In the genomic region with DNA sequence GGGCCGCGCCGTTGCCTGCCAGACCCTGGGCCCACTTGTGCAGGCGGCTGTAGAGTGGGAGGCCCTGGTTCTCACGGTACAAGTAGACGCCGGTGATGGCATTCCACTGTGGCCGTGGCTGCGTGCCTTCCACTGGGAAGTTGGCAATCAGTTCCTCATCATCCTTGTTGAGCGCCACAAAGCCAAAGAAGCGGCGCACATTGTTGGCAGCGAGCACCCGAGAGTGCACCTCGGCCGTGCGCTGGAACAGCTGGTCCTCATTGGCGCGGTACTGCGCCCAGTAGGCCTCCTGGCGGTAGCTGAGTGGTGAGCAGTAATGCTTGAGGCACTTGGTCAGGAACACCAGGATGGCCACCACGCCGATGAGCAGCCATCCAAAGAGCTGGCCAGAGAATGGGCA, we compare ENCODE assay signal across 13 cellular contexts. TPM values are rescaled to one million over a fixed set of nuclear protein-coding genes. Genes with fewer than 3 reads are reported as not detected.
DNase-seq lines count a peak whose midpoint lies in the region; ATAC-seq, FAIRE-seq and TF ChIP-seq lines count a peak whose summit lies in the region.
"Had no signal": no experiment of that assay in that cellular context is flagged by ENCODE, and none has a peak within 500 bp of the region (broad histone marks: within the 10 kb centered on the region; RNA-seq: fewer than 3 reads in every experiment).

No MANE protein-coding gene starts in this region.

- H3K27me3 ChIP-seq in HepG2 (ENCODE audit: control insufficient read depth in 1 of 2, insufficient read depth in 2 of 2, low read length in 2 of 2): peaks cover 2 to 11% of the 10 kb centered on the region in 2 experiments; a peak in 3 of 5 replicates
- no peaks in the 10 kb centered on the region for H3K27me3 ChIP-seq in right lobe of liver
- H3K27me3 ChIP-seq in mesenchymal stem cell (ENCODE audit: control insufficient read depth in 1 of 2, insufficient read depth in 1 of 2, low read length in 2 of 2): no peaks in the 10 kb centered on the region
- H3K27me3 ChIP-seq in vagina: no peaks in the 10 kb centered on the region
- H3K27me3 ChIP-seq: MG63, SJCRH30 had no signal

- DNase-seq in HepG2 (ENCODE audit: low spot score) (no peak), right lobe of liver (no peak), mesenchymal stem cell (no peak), vagina (ENCODE audit: extremely low spot score in 2 of 2) (no peak), lower leg skin (ENCODE audit: low spot score in 2 of 2) (no peak)
- DNase-seq in activated effector memory CD4-positive, alpha-beta T cell treated with anti-CD3 and anti-CD28 coated beads, Interleukin-2, amount 50 U/mL, for 16 hours: no peak
- DNase-seq: activated CD8-positive, alpha-beta memory T cell treated with anti-CD3 and anti-CD28 coated beads, Interleukin-2, amount 10 ng/mL, durations not matched to agents 7 days and 5 days; DMS53; MG63; NK-92 treated with Interleukin-12 subunit alpha and Interleukin-12 subunit beta, amount 100 ng/mL, for 24 hours; SJCRH30 had no signal

- no peak overlapping the region for H2AK5ac ChIP-seq in mesenchymal stem cell (ENCODE audit: low read length, severe bottlenecking)

- ATAC-seq in HepG2 (no peak), right lobe of liver (no peak)
- ATAC-seq: activated CD8-positive, alpha-beta memory T cell treated with anti-CD3 and anti-CD28 coated beads, Interleukin-2, amount 10 ng/mL, durations not matched to agents 7 days and 5 days; activated naive CD4-positive, alpha-beta T cell treated with anti-CD3 and anti-CD28 coated beads, Interleukin-2, amount 50 U/mL, for 72 hours had no signal

- H2BK15ac ChIP-seq in mesenchymal stem cell (ENCODE audit: low read depth, poor library complexity, severe bottlenecking): no peak overlapping the region

- peak overlapping the region; percentile 28 for H4K91ac ChIP-seq in mesenchymal stem cell (ENCODE audit: low read length)

- no peak overlapping the region for H3K23ac ChIP-seq in mesenchymal stem cell (ENCODE audit: low read length in 2 of 2)

- H3K4ac ChIP-seq in mesenchymal stem cell (ENCODE audit: low read depth in 1 of 2, low read length in 2 of 2): no peak overlapping the region

- in situ Hi-C loops in HepG2 (cut with HindIII; ENCODE audit: extremely low pct_ligation_motif_present, low pct_unique_long_range_greater_than_20kb): no loop called here

- BruUV-seq in HepG2 (replicated peaks; lab: Mats Ljungman, UMichigan): no TSS peak

- no peak overlapping the region for H3K4me3 ChIP-seq in HepG2 (replicated peaks in 1 of 3; ENCODE audit: insufficient read depth in 1 of 3, low read depth in 2 of 3, low read length in 3 of 3)
- no peak overlapping the region for H3K4me3 ChIP-seq in right lobe of liver
- H3K4me3 ChIP-seq in mesenchymal stem cell (ENCODE audit: insufficient read depth in 1 of 2, low read depth in 1 of 2, low read length in 2 of 2): peak overlapping the region in 1 of 2 experiments; percentile 40
- peak overlapping the region in 1 of 2 donors; percentile 6 for H3K4me3 ChIP-seq in vagina
- no peak overlapping the region for H3K4me3 ChIP-seq in lower leg skin (ENCODE audit: low read depth, poor library complexity, severe bottlenecking)
- H3K4me3 ChIP-seq: MG63, SJCRH30 had no signal

- H3K9me3 ChIP-seq in HepG2 (ENCODE audit: low read length): no peaks in the 10 kb centered on the region
- no peaks in the 10 kb centered on the region for H3K9me3 ChIP-seq in right lobe of liver
- H3K9me3 ChIP-seq in mesenchymal stem cell (ENCODE audit: control insufficient read depth, low read length): no peaks in the 10 kb centered on the region
- no peaks in the 10 kb centered on the region for H3K9me3 ChIP-seq in vagina
- H3K9me3 ChIP-seq: MG63, SJCRH30 had no signal

- intact Hi-C loops in HepG2 (cut with micrococcal nuclease; ENCODE audit: unreplicated experiment): no loop called here
- intact Hi-C loops in right lobe of liver (cut with DNase I): no loop called here
- intact Hi-C loops in vagina (cut with DNase I): no loop called here
- intact Hi-C loops in lower leg skin (cut with DNase I; ENCODE audit: low total_unique reads): no loop called here

- H2AFZ ChIP-seq in HepG2 (ENCODE audit: low read length): no peak overlapping the region
- no peak overlapping the region for H2AFZ ChIP-seq in mesenchymal stem cell (ENCODE audit: low read depth, low read length)

- WGBS in HepG2 (ENCODE audit: low lambda C conversion rate): 95% methylated on average over 10 of the region's 23 CpGs
- no CpG with 5 or more reads among the region's 23 CpGs for WGBS in right lobe of liver (ENCODE audit: insufficient coverage, low coverage, low lambda C conversion rate, missing lambda C conversion rate)
- 98% methylated on average over 23 of the region's 23 CpGs for WGBS in mesenchymal stem cell
- 90 to 91% methylated on average over 19 to 23 of the region's 23 CpGs for WGBS in lower leg skin, 2 donors

- peaks cover 8% of the 10 kb centered on the region for H3K79me1 ChIP-seq in mesenchymal stem cell (replicated peaks; ENCODE audit: low read length, poor library complexity, severe bottlenecking)

- no peak overlapping the region for H4K8ac ChIP-seq in mesenchymal stem cell (ENCODE audit: low read length)

- CTCF ChIA-PET in HepG2 (lab: Yijun Ruan, JAX; ENCODE audit: low intra/inter-chr PET ratio, low total read pairs): no interaction called here

- FAIRE-seq in HepG2 (lab: Jason Lieb, UNC): no peak

- TF ChIP-seq CTCF in HepG2 (CRISPR knock-in tag; IDR thresholded peaks at IDR 0.05) (no peak), right lobe of liver (IDR thresholded peaks at IDR 0.05) (no peak), vagina (IDR thresholded peaks at IDR 0.05) (no peak), lower leg skin (IDR thresholded peaks at IDR 0.05) (no peak)

- TF ChIP-seq POLR2A in HepG2 (IDR thresholded peaks at IDR 0.05; ENCODE audit: insufficient read depth in 1 of 2, low read depth in 2 of 2, low read length in 2 of 2) (no peak), right lobe of liver (IDR thresholded peaks at IDR 0.05) (no peak), vagina (IDR thresholded peaks at IDR 0.05) (no peak), lower leg skin (IDR thresholded peaks at IDR 0.05) (no peak)

- H3K14ac ChIP-seq in mesenchymal stem cell (ENCODE audit: low read length in 2 of 2): no peak overlapping the region

- H3K36me3 ChIP-seq in HepG2 (replicated peaks in 1 of 2; ENCODE audit: control insufficient read depth in 1 of 2, insufficient read depth in 2 of 2, low read length in 2 of 2): peaks cover 19 to 39% of the 10 kb centered on the region in 2 experiments; a peak in 4 of 5 replicates
- peaks cover 0 to 46% (median 25%) of the 10 kb centered on the region in 4 donors for H3K36me3 ChIP-seq in right lobe of liver
- peaks cover 68 to 73% of the 10 kb centered on the region in 2 experiments for H3K36me3 ChIP-seq in mesenchymal stem cell (ENCODE audit: control insufficient read depth in 1 of 2, insufficient read depth in 2 of 2, low read depth in 1 of 2, low read length in 2 of 2)
- H3K36me3 ChIP-seq in vagina: peaks cover 0 to 67% of the 10 kb centered on the region in 2 donors

- TF ChIP-seq RAD21 in HepG2 (CRISPR knock-in tag; IDR thresholded peaks at IDR 0.05): no peak

- H3K4me2 ChIP-seq in HepG2 (ENCODE audit: low read depth, low read length): no peak overlapping the region
- H3K4me2 ChIP-seq in mesenchymal stem cell (ENCODE audit: low read length, poor library complexity, severe bottlenecking): no peak overlapping the region

- no peaks in the 10 kb centered on the region for H4K20me1 ChIP-seq in HepG2 (ENCODE audit: insufficient read depth, low read length)

- no peaks in the 10 kb centered on the region for H3K79me2 ChIP-seq in HepG2 (ENCODE audit: insufficient read depth, low read length)

- H3K27ac ChIP-seq in HepG2 (ENCODE audit: extremely low read length, insufficient read depth, low read length): no peak overlapping the region
- no peak overlapping the region for H3K27ac ChIP-seq in right lobe of liver
- no peak overlapping the region for H3K27ac ChIP-seq in mesenchymal stem cell (ENCODE audit: low read length, poor library complexity, severe bottlenecking)
- H3K27ac ChIP-seq in vagina: peak overlapping the region; percentile 89
- H3K27ac ChIP-seq: SJCRH30 had no signal

- TF ChIP-seq EP300 in HepG2 (IDR thresholded peaks at IDR 0.05; ENCODE audit: low read depth in 2 of 2, low read length in 2 of 2) (no peak), HepG2 (CRISPR knock-in tag; IDR thresholded peaks at IDR 0.05; ENCODE audit: borderline replicate concordance) (no peak)

- H2BK5ac ChIP-seq in mesenchymal stem cell (ENCODE audit: low read depth, low read length, poor library complexity, severe bottlenecking): no peak overlapping the region

- H3K4me1 ChIP-seq in HepG2 (ENCODE audit: insufficient read depth, low read length) (peaks cover 5% of the 10 kb centered on the region; the same call in 1 of the 2 replicates), right lobe of liver (no peaks in the 10 kb centered on the region), mesenchymal stem cell (ENCODE audit: control insufficient read depth, insufficient read depth, low read depth, low read length) (peaks cover 15% of the 10 kb centered on the region), vagina (peaks cover 77% of the 10 kb centered on the region)
- H3K4me1 ChIP-seq: SJCRH30 had no signal

- no peak overlapping the region for H3K18ac ChIP-seq in mesenchymal stem cell (ENCODE audit: low read depth in 1 of 2, low read length in 2 of 2)

- H3K9ac ChIP-seq in HepG2 (ENCODE audit: insufficient read depth, low read depth, low read length): no peak overlapping the region
- H3K9ac ChIP-seq in mesenchymal stem cell (ENCODE audit: low read length): peak overlapping the region; percentile 47

- POLR2A ChIA-PET in HepG2 (lab: Yijun Ruan, JAX): no interaction called here

- H2BK12ac ChIP-seq in mesenchymal stem cell (ENCODE audit: low read length in 2 of 2): no peak overlapping the region

- no peak overlapping the region for H2BK120ac ChIP-seq in mesenchymal stem cell (ENCODE audit: low read depth, low read length)

RNA-seq across cellular contexts. Expression of gene CALHM2, which starts 5.0 kb away (rescaled TPM):
- total RNA-seq in HepG2 (2016; rRNA removed; fragmentation: Illumina TruSeq; extraction: Trizol): not detected in 2 replicates
- total RNA-seq in HepG2 (2016; cell fraction: cytosol; rRNA removed; fragmentation: Illumina TruSeq; extraction: Trizol; ENCODE audit: low read depth): not detected in 2 replicates
- total RNA-seq in HepG2 (2016; cell fraction: insoluble cytoplasmic fraction; rRNA removed; fragmentation: Illumina TruSeq; extraction: Trizol): 0.06 TPM in 1 of 2 replicates, not detected in the other
- 0.10 TPM in 1 of 2 replicates, not detected in the other for total RNA-seq in HepG2 (2016; cell fraction: membrane; rRNA removed; fragmentation: Illumina TruSeq; extraction: Trizol)
- not detected in 2 replicates for total RNA-seq in HepG2 (2016; cell fraction: nucleus; rRNA removed; fragmentation: Illumina TruSeq; extraction: Trizol)
- polyA plus RNA-seq in HepG2 (2011; rRNA removed): 0.15 TPM in 1 of 2 replicates, not detected in the other
- 0.09 and 0.15 TPM in 2 replicates for polyA plus RNA-seq in HepG2 (2011; cell fraction: cytosol; rRNA removed)
- polyA plus RNA-seq in HepG2 (2011; cell fraction: nucleus; rRNA removed): 0.09 and 0.19 TPM in 2 replicates
- polyA plus RNA-seq in HepG2 (2012): 0.24 and 0.43 TPM in 2 replicates
- not detected in 2 replicates for polyA plus RNA-seq in HepG2 (2016; cell fraction: cytosol; fragmentation: Illumina TruSeq; extraction: Trizol; ENCODE audit: low read depth)
- not detected in 2 replicates for polyA plus RNA-seq in HepG2 (2016; cell fraction: insoluble cytoplasmic fraction; fragmentation: Illumina TruSeq; extraction: Trizol; ENCODE audit: low read depth)
- polyA plus RNA-seq in HepG2 (2016; cell fraction: membrane; fragmentation: Illumina TruSeq; extraction: Trizol; ENCODE audit: low read depth): 0.17 TPM in 1 of 2 replicates, not detected in the other
- not detected in 2 replicates for polyA plus RNA-seq in HepG2 (2016; cell fraction: nucleus; fragmentation: Illumina TruSeq; extraction: Trizol; ENCODE audit: insufficient read depth, low read depth)
- polyA minus RNA-seq in HepG2 (2011; rRNA and poly(A)+ RNA removed; ENCODE audit: low replicate concordance): 0.24 and 3.0 TPM in 2 replicates
- not detected in 2 replicates for polyA minus RNA-seq in HepG2 (2011; cell fraction: cytosol; rRNA and poly(A)+ RNA removed)
- not detected in 2 replicates for polyA minus RNA-seq in HepG2 (2011; cell fraction: nucleus; rRNA and poly(A)+ RNA removed)
- 1 to 10 TPM; 2.3 to 5.7 (median 3.7) TPM for total RNA-seq in right lobe of liver
- 8.7 TPM for polyA plus RNA-seq in mesenchymal stem cell (2013, experiment 1 of 2)
- polyA plus RNA-seq in mesenchymal stem cell (2013, experiment 2 of 2): 8.2 TPM
- 94.3 TPM for total RNA-seq in vagina
- 10 to 100 TPM; 13.8 to 37.2 (median 15.4) TPM for total RNA-seq in lower leg skin

RNA-seq across cellular contexts. Expression of gene CALHM1, which starts 11.5 kb away (rescaled TPM):
- total RNA-seq in HepG2 (2016; rRNA removed; fragmentation: Illumina TruSeq; extraction: Trizol): 0.04 TPM in 1 of 2 replicates, not detected in the other
- not detected in 2 replicates for total RNA-seq in HepG2 (2016; cell fraction: cytosol; rRNA removed; fragmentation: Illumina TruSeq; extraction: Trizol; ENCODE audit: low read depth)
- total RNA-seq in HepG2 (2016; cell fraction: insoluble cytoplasmic fraction; rRNA removed; fragmentation: Illumina TruSeq; extraction: Trizol): 0.06 TPM in 1 of 2 replicates, not detected in the other
- not detected in 2 replicates for total RNA-seq in HepG2 (2016; cell fraction: membrane; rRNA removed; fragmentation: Illumina TruSeq; extraction: Trizol)
- total RNA-seq in HepG2 (2016; cell fraction: nucleus; rRNA removed; fragmentation: Illumina TruSeq; extraction: Trizol): not detected in 2 replicates
- not detected in 2 replicates for polyA plus RNA-seq in HepG2 (2011; rRNA removed)
- not detected in 2 replicates for polyA plus RNA-seq in HepG2 (2011; cell fraction: cytosol; rRNA removed)
- polyA plus RNA-seq in HepG2 (2011; cell fraction: nucleus; rRNA removed): not detected in 2 replicates
- not detected in 2 replicates for polyA plus RNA-seq in HepG2 (2012)
- not detected in 2 replicates for polyA plus RNA-seq in HepG2 (2016; cell fraction: cytosol; fragmentation: Illumina TruSeq; extraction: Trizol; ENCODE audit: low read depth)
- not detected in 2 replicates for polyA plus RNA-seq in HepG2 (2016; cell fraction: insoluble cytoplasmic fraction; fragmentation: Illumina TruSeq; extraction: Trizol; ENCODE audit: low read depth)
- polyA plus RNA-seq in HepG2 (2016; cell fraction: membrane; fragmentation: Illumina TruSeq; extraction: Trizol; ENCODE audit: low read depth): not detected in 2 replicates
- polyA plus RNA-seq in HepG2 (2016; cell fraction: nucleus; fragmentation: Illumina TruSeq; extraction: Trizol; ENCODE audit: insufficient read depth, low read depth): not detected in 2 replicates
- polyA minus RNA-seq in HepG2 (2011; rRNA and poly(A)+ RNA removed; ENCODE audit: low replicate concordance): not detected in 2 replicates
- not detected in 2 replicates for polyA minus RNA-seq in HepG2 (2011; cell fraction: cytosol; rRNA and poly(A)+ RNA removed)
- polyA minus RNA-seq in HepG2 (2011; cell fraction: nucleus; rRNA and poly(A)+ RNA removed): not detected in 2 replicates
- total RNA-seq in right lobe of liver: not detected
- polyA plus RNA-seq in mesenchymal stem cell (2013, experiment 1 of 2): not detected
- not detected for polyA plus RNA-seq in mesenchymal stem cell (2013, experiment 2 of 2)
- not detected for total RNA-seq in vagina
- not detected for total RNA-seq in lower leg skin
- total RNA-seq: activated naive CD4-positive, alpha-beta T cell treated with anti-CD3 and anti-CD28 coated beads, Interleukin-2, amount 50 U/mL, for 72 hours had no signal
- polyA plus RNA-seq: esophagus had no signal

RNA-seq across cellular contexts. Expression of gene CALHM3, which starts 31.9 kb away (rescaled TPM):
- total RNA-seq in HepG2 (2016; rRNA removed; fragmentation: Illumina TruSeq; extraction: Trizol): not detected in 2 replicates
- total RNA-seq in HepG2 (2016; cell fraction: cytosol; rRNA removed; fragmentation: Illumina TruSeq; extraction: Trizol; ENCODE audit: low read depth): not detected in 2 replicates
- not detected in 2 replicates for total RNA-seq in HepG2 (2016; cell fraction: insoluble cytoplasmic fraction; rRNA removed; fragmentation: Illumina TruSeq; extraction: Trizol)
- total RNA-seq in HepG2 (2016; cell fraction: membrane; rRNA removed; fragmentation: Illumina TruSeq; extraction: Trizol): not detected in 2 replicates
- not detected in 2 replicates for total RNA-seq in HepG2 (2016; cell fraction: nucleus; rRNA removed; fragmentation: Illumina TruSeq; extraction: Trizol)
- polyA plus RNA-seq in HepG2 (2011; rRNA removed): not detected in 2 replicates
- polyA plus RNA-seq in HepG2 (2011; cell fraction: cytosol; rRNA removed): not detected in 2 replicates
- not detected in 2 replicates for polyA plus RNA-seq in HepG2 (2011; cell fraction: nucleus; rRNA removed)
- polyA plus RNA-seq in HepG2 (2012): not detected in 2 replicates
- not detected in 2 replicates for polyA plus RNA-seq in HepG2 (2016; cell fraction: cytosol; fragmentation: Illumina TruSeq; extraction: Trizol; ENCODE audit: low read depth)
- polyA plus RNA-seq in HepG2 (2016; cell fraction: insoluble cytoplasmic fraction; fragmentation: Illumina TruSeq; extraction: Trizol; ENCODE audit: low read depth): not detected in 2 replicates
- polyA plus RNA-seq in HepG2 (2016; cell fraction: membrane; fragmentation: Illumina TruSeq; extraction: Trizol; ENCODE audit: low read depth): not detected in 2 replicates
- not detected in 2 replicates for polyA plus RNA-seq in HepG2 (2016; cell fraction: nucleus; fragmentation: Illumina TruSeq; extraction: Trizol; ENCODE audit: insufficient read depth, low read depth)
- polyA minus RNA-seq in HepG2 (2011; rRNA and poly(A)+ RNA removed; ENCODE audit: low replicate concordance): 0.49 TPM in 1 of 2 replicates, not detected in the other
- not detected in 2 replicates for polyA minus RNA-seq in HepG2 (2011; cell fraction: cytosol; rRNA and poly(A)+ RNA removed)
- not detected in 2 replicates for polyA minus RNA-seq in HepG2 (2011; cell fraction: nucleus; rRNA and poly(A)+ RNA removed)
- total RNA-seq in right lobe of liver: not detected
- not detected for polyA plus RNA-seq in mesenchymal stem cell (2013, experiment 1 of 2)
- not detected for polyA plus RNA-seq in mesenchymal stem cell (2013, experiment 2 of 2)
- not detected for total RNA-seq in vagina
- not detected for total RNA-seq in lower leg skin
- total RNA-seq: activated CD8-positive, alpha-beta memory T cell treated with anti-CD3 and anti-CD28 coated beads, Interleukin-2, amount 10 ng/mL, durations not matched to agents 7 days and 5 days; activated naive CD4-positive, alpha-beta T cell treated with anti-CD3 and anti-CD28 coated beads, Interleukin-2, amount 50 U/mL, for 72 hours; SJCRH30 had no signal
- polyA plus RNA-seq: esophagus had no signal

RNA-seq across cellular contexts. Expression of gene NEURL1, which starts 46.3 kb away (rescaled TPM):
- total RNA-seq in HepG2 (2016; rRNA removed; fragmentation: Illumina TruSeq; extraction: Trizol) (not detected in 2 replicates), right lobe of liver (1 to 10 TPM in 2 of 6 experiments, under 1 TPM in 3, not detected in 1; 0.10 to 1.6 (median 0.83) TPM), vagina (4.2 TPM), lower leg skin (under 1 TPM in 3 of 4 donors, not detected in 1; 0.13 to 0.23 (median 0.22) TPM)
- total RNA-seq in HepG2 (2016; cell fraction: cytosol; rRNA removed; fragmentation: Illumina TruSeq; extraction: Trizol; ENCODE audit: low read depth): not detected in 2 replicates
- not detected in 2 replicates for total RNA-seq in HepG2 (2016; cell fraction: insoluble cytoplasmic fraction; rRNA removed; fragmentation: Illumina TruSeq; extraction: Trizol)
- total RNA-seq in HepG2 (2016; cell fraction: membrane; rRNA removed; fragmentation: Illumina TruSeq; extraction: Trizol): not detected in 2 replicates
- total RNA-seq in HepG2 (2016; cell fraction: nucleus; rRNA removed; fragmentation: Illumina TruSeq; extraction: Trizol): not detected in 2 replicates
- polyA plus RNA-seq in HepG2 (2011; rRNA removed): 0.01 TPM in 1 of 2 replicates, not detected in the other
- 0.01 and 0.03 TPM in 2 replicates for polyA plus RNA-seq in HepG2 (2011; cell fraction: cytosol; rRNA removed)
- 0.14 and 0.18 TPM in 2 replicates for polyA plus RNA-seq in HepG2 (2011; cell fraction: nucleus; rRNA removed)
- 0.08 and 0.13 TPM in 2 replicates for polyA plus RNA-seq in HepG2 (2012)
- not detected in 2 replicates for polyA plus RNA-seq in HepG2 (2016; cell fraction: cytosol; fragmentation: Illumina TruSeq; extraction: Trizol; ENCODE audit: low read depth)
- polyA plus RNA-seq in HepG2 (2016; cell fraction: insoluble cytoplasmic fraction; fragmentation: Illumina TruSeq; extraction: Trizol; ENCODE audit: low read depth): not detected in 2 replicates
- polyA plus RNA-seq in HepG2 (2016; cell fraction: membrane; fragmentation: Illumina TruSeq; extraction: Trizol; ENCODE audit: low read depth): not detected in 2 replicates
- polyA plus RNA-seq in HepG2 (2016; cell fraction: nucleus; fragmentation: Illumina TruSeq; extraction: Trizol; ENCODE audit: insufficient read depth, low read depth): not detected in 2 replicates
- 10.5 TPM in 1 of 2 replicates, not detected in the other for polyA minus RNA-seq in HepG2 (2011; rRNA and poly(A)+ RNA removed; ENCODE audit: low replicate concordance)
- polyA minus RNA-seq in HepG2 (2011; cell fraction: cytosol; rRNA and poly(A)+ RNA removed): 0.18 TPM in 1 of 2 replicates, not detected in the other
- polyA minus RNA-seq in HepG2 (2011; cell fraction: nucleus; rRNA and poly(A)+ RNA removed): not detected in 2 replicates
- polyA plus RNA-seq in mesenchymal stem cell (2013, experiment 1 of 2): 0.01 TPM
- 0.04 TPM for polyA plus RNA-seq in mesenchymal stem cell (2013, experiment 2 of 2)

RNA-seq across cellular contexts. Expression of gene PDCD11, which starts 50.8 kb away (rescaled TPM):
- total RNA-seq in HepG2 (2016; rRNA removed; fragmentation: Illumina TruSeq; extraction: Trizol) (40.3 and 52.8 TPM in 2 replicates), right lobe of liver (10 to 100 TPM; 10.6 to 13.5 (median 12.0) TPM), vagina (22.8 TPM), lower leg skin (10 to 100 TPM; 14.2 to 23.1 (median 20.5) TPM)
- 27.0 and 30.8 TPM in 2 replicates for total RNA-seq in HepG2 (2016; cell fraction: cytosol; rRNA removed; fragmentation: Illumina TruSeq; extraction: Trizol; ENCODE audit: low read depth)
- 34.1 and 54.5 TPM in 2 replicates for total RNA-seq in HepG2 (2016; cell fraction: insoluble cytoplasmic fraction; rRNA removed; fragmentation: Illumina TruSeq; extraction: Trizol)
- 18.0 and 20.8 TPM in 2 replicates for total RNA-seq in HepG2 (2016; cell fraction: membrane; rRNA removed; fragmentation: Illumina TruSeq; extraction: Trizol)
- total RNA-seq in HepG2 (2016; cell fraction: nucleus; rRNA removed; fragmentation: Illumina TruSeq; extraction: Trizol): 98.0 and 102 TPM in 2 replicates
- 12.8 and 17.7 TPM in 2 replicates for polyA plus RNA-seq in HepG2 (2011; rRNA removed)
- polyA plus RNA-seq in HepG2 (2011; cell fraction: cytosol; rRNA removed): 9.6 and 9.7 TPM in 2 replicates
- 42.8 and 48.5 TPM in 2 replicates for polyA plus RNA-seq in HepG2 (2011; cell fraction: nucleus; rRNA removed)
- polyA plus RNA-seq in HepG2 (2012): 17.7 and 25.7 TPM in 2 replicates
- 3.2 and 3.6 TPM in 2 replicates for polyA plus RNA-seq in HepG2 (2016; cell fraction: cytosol; fragmentation: Illumina TruSeq; extraction: Trizol; ENCODE audit: low read depth)
- polyA plus RNA-seq in HepG2 (2016; cell fraction: insoluble cytoplasmic fraction; fragmentation: Illumina TruSeq; extraction: Trizol; ENCODE audit: low read depth): 22.1 and 22.5 TPM in 2 replicates
- polyA plus RNA-seq in HepG2 (2016; cell fraction: membrane; fragmentation: Illumina TruSeq; extraction: Trizol; ENCODE audit: low read depth): 5.0 and 5.4 TPM in 2 replicates
- polyA plus RNA-seq in HepG2 (2016; cell fraction: nucleus; fragmentation: Illumina TruSeq; extraction: Trizol; ENCODE audit: insufficient read depth, low read depth): 93.1 and 111 TPM in 2 replicates
- 43.3 and 78.6 TPM in 2 replicates for polyA minus RNA-seq in HepG2 (2011; rRNA and poly(A)+ RNA removed; ENCODE audit: low replicate concordance)
- 18.0 and 22.6 TPM in 2 replicates for polyA minus RNA-seq in HepG2 (2011; cell fraction: cytosol; rRNA and poly(A)+ RNA removed)
- 41.7 and 65.8 TPM in 2 replicates for polyA minus RNA-seq in HepG2 (2011; cell fraction: nucleus; rRNA and poly(A)+ RNA removed)
- polyA plus RNA-seq in mesenchymal stem cell (2013, experiment 1 of 2): 10.6 TPM
- polyA plus RNA-seq in mesenchymal stem cell (2013, experiment 2 of 2): 10.0 TPM
